1 cellular context compared by ENCODE assay signal in genomic region chr2:148643998-148644884, GRCh38.
TF ChIP-seq lines count a peak whose summit lies in the region.

TSS of gene EPC2 (plus strand) at chr2:148644751. CDS start at chr2:148645018, 267 bp downstream.

TF ChIP-seq in K562, 482 proteins besides CTCF, POLR2A, EP300 and RAD21 (continued from another document and continues in another):
- TF ChIP-seq MITF (IDR thresholded peaks at IDR 0.05) (no peak), MEF2D (tag; conservative IDR thresholded peaks at IDR 0.05; ENCODE audit: low read depth) (0 out of 2 replicates have a peak, but pooled peaks have one; percentile 48), ZBTB40 (IDR thresholded peaks at IDR 0.05) (0 out of 2 replicates have a peak, but pooled peaks have one; percentile 40), ZBTB40 (CRISPR knock-in tag; IDR thresholded peaks at IDR 0.05) (no peak), NFXL1 (CRISPR knock-in tag; IDR thresholded peaks at IDR 0.05) (no peak), ZNF133 (CRISPR knock-in tag; IDR thresholded peaks at IDR 0.05) (no peak), GATAD2B (IDR thresholded peaks at IDR 0.05; ENCODE audit: borderline replicate concordance) (no peak), FOS (IDR thresholded peaks at IDR 0.05; ENCODE audit: extremely low read depth, insufficient read length) (no peak), ZNF699 (CRISPR knock-in tag; IDR thresholded peaks at IDR 0.05; ENCODE audit: insufficient replicate concordance) (no peak), CAMTA2 (CRISPR knock-in tag; conservative IDR thresholded peaks at IDR 0.05) (0 out of 2 replicates have a peak, but pooled peaks have one; percentile 21), MAZ (CRISPR knock-in tag; conservative IDR thresholded peaks at IDR 0.05 in 1 of 2, IDR thresholded peaks at IDR 0.05 in 1 of 2) (peak; percentile 87 to 99), EHMT2 (IDR thresholded peaks at IDR 0.05) (peak; percentile 64; the same call in 1 of the 2 replicates), FOXJ2 (tag; IDR thresholded peaks at IDR 0.05) (no peak; the same call in 1 of the 2 replicates), PHB (CRISPR knock-in tag; IDR thresholded peaks at IDR 0.05) (no peak), PCBP1 (IDR thresholded peaks at IDR 0.05; ENCODE audit: low read depth, low read length, poor library complexity, severe bottlenecking) (peak; percentile 98), ARID4B (CRISPR knock-in tag; IDR thresholded peaks at IDR 0.05) (peak; percentile 69), ZEB2 (IDR thresholded peaks at IDR 0.05) (peak; percentile 79), ZNF584 (CRISPR knock-in tag; IDR thresholded peaks at IDR 0.05; ENCODE audit: low read depth) (peak; percentile 18; the same call in 1 of the 2 replicates), ETV1 (tag; conservative IDR thresholded peaks at IDR 0.05; ENCODE audit: low read depth) (no peak), RNF2 (IDR thresholded peaks at IDR 0.05) (0 out of 2 replicates have a peak, but pooled peaks have one; percentile 19), MYC (IDR thresholded peaks at IDR 0.05; ENCODE audit: low read depth, low read length) (peak; percentile 71), MYC (CRISPR knock-in tag; IDR thresholded peaks at IDR 0.05; ENCODE audit: borderline replicate concordance, low read depth) (no peak), TSHZ1 (CRISPR knock-in tag; IDR thresholded peaks at IDR 0.05) (no peak), ZNF134 (CRISPR knock-in tag; conservative IDR thresholded peaks at IDR 0.05) (no peak), HMG20B (CRISPR knock-in tag; IDR thresholded peaks at IDR 0.05) (no peak), E2F4 (CRISPR knock-in tag; IDR thresholded peaks at IDR 0.05; ENCODE audit: low read depth) (0 out of 2 replicates have a peak, but pooled peaks have one; percentile 16), BRCA1 (IDR thresholded peaks at IDR 0.05) (no peak), BRCA1 (CRISPR knock-in tag; IDR thresholded peaks at IDR 0.05) (no peak), ZFP91 (CRISPR knock-in tag; IDR thresholded peaks at IDR 0.05) (no peak), SRSF3 (IDR thresholded peaks at IDR 0.05; ENCODE audit: insufficient read depth, low read length) (no peak), CLOCK (CRISPR knock-in tag; IDR thresholded peaks at IDR 0.05; ENCODE audit: borderline replicate concordance) (no peak), TAF15 (IDR thresholded peaks at IDR 0.05; ENCODE audit: low read depth, low read length) (no peak), PML (IDR thresholded peaks at IDR 0.05; ENCODE audit: low read length) (peak; percentile 62), SMAD2 (IDR thresholded peaks at IDR 0.05; ENCODE audit: low read depth, low read length) (no peak), HDAC6 (IDR thresholded peaks at IDR 0.05; ENCODE audit: low read depth, low read length) (peak; percentile 31; the same call in 1 of the 2 replicates)
